In the genomic region with DNA sequence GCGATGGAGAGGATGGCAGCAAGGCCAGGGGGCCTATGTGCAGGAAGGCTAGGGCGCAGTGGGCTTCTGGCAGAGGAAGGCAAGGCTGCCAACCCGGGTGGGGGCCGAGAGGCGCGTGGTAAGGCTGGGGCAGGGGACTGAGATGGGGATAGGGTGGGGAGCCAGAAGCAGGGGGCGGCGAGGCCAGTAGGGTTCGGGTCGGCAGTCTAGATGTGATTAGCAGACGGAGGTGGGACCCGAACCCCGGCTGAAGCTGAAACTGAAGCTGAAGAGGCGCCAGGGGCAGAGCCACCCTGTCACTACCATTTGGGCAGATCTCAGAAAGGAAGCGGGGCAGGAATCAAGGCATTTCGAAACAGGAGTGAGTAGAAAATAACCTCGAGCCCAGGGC, we compare ENCODE assay signal across 8 cellular contexts. TPM values are rescaled to one million over a fixed set of nuclear protein-coding genes. Genes with fewer than 3 reads are reported as not detected.
DNase-seq lines count a peak whose midpoint lies in the region; ATAC-seq, FAIRE-seq and TF ChIP-seq lines count a peak whose summit lies in the region.

No MANE protein-coding gene starts in this region.

- H3K9me2 ChIP-seq in OCI-LY1 (ENCODE audit: low read depth, low read length) (no peaks in the 10 kb centered on the region), hepatocyte (replicated peaks; ENCODE audit: insufficient read depth) (no peaks in the 10 kb centered on the region)

- H4K20me1 ChIP-seq in OCI-LY1 (ENCODE audit: insufficient read depth, low read length) (no peaks in the 10 kb centered on the region), hepatocyte (ENCODE audit: insufficient read depth, poor library complexity, severe bottlenecking) (no peaks in the 10 kb centered on the region)

- H3K79me2 ChIP-seq in OCI-LY1 (ENCODE audit: insufficient read depth, low read length) (peaks cover 46% of the 10 kb centered on the region), hepatocyte (peaks cover 44% of the 10 kb centered on the region)

- DNase-seq in NCI-H82 (lab: John Stamatoyannopoulos, UW) (peak; percentile 51), NCI-H82 treated with DMSO at 0.1 percent for 48 hours (lab: John Stamatoyannopoulos, UW; ENCODE audit: unreplicated experiment) (no peak), adrenal gland (peak; percentile 21 to 65 (median 32)), hepatocyte (ENCODE audit: low spot score) (no peak), GM12892 (ENCODE audit: insufficient read length) (no peak)

- H2AFZ ChIP-seq in OCI-LY1 (ENCODE audit: low read length) (no peak overlapping the region), hepatocyte (peak overlapping the region; percentile 89)

- H3K27me3 ChIP-seq in OCI-LY1 (ENCODE audit: insufficient read depth, low read length), result no peaks in the 10 kb centered on the region
- no peaks in the 10 kb centered on the region for H3K27me3 ChIP-seq in adrenal gland
- no peaks in the 10 kb centered on the region for H3K27me3 ChIP-seq in hepatocyte
- no peaks in the 10 kb centered on the region for H3K27me3 ChIP-seq in skeletal muscle tissue (ENCODE audit: control insufficient read depth in 3 of 3, insufficient read depth in 3 of 3, low read length in 3 of 3)

- H3K9ac ChIP-seq in OCI-LY1 (ENCODE audit: low read length) (peak overlapping the region; percentile 88), skeletal muscle tissue (ENCODE audit: low read depth in 1 of 3, low read length in 3 of 3) (peak overlapping the region; percentile 75 to 88 (median 83))

- peak; percentile 10 for ATAC-seq in HG02840 (IDR thresholded peaks at IDR 0.05; ENCODE audit: low FRiP score, unreplicated experiment)

- H3K4me1 ChIP-seq in OCI-LY1 (ENCODE audit: insufficient read depth, low read length, severe bottlenecking) (peaks cover 46% of the 10 kb centered on the region), adrenal gland (replicated peaks in 1 of 2) (peaks cover 15 to 27% of the 10 kb centered on the region in 2 donors), hepatocyte (ENCODE audit: insufficient read depth) (peaks cover 24% of the 10 kb centered on the region), skeletal muscle tissue (ENCODE audit: control insufficient read depth in 3 of 3, insufficient read depth in 3 of 3, low read length in 3 of 3) (peaks cover 5 to 15% (median 8%) of the 10 kb centered on the region in 3 donors)

- H3K4me2 ChIP-seq in OCI-LY1 (ENCODE audit: low read length) (peak overlapping the region; percentile 73), hepatocyte (peak overlapping the region; percentile 96)

- H3K27ac ChIP-seq in OCI-LY1 (ENCODE audit: low read depth, low read length, poor library complexity, severe bottlenecking) (peak overlapping the region; percentile 80), adrenal gland (peak overlapping the region in 4 of 5 donors; percentile 29 to 89 (median 73)), hepatocyte (peak overlapping the region; percentile 85), skeletal muscle tissue (ENCODE audit: low read depth, low read length) (peak overlapping the region; percentile 31)

- 0 to 4% (median 2%) methylated on average over 14 to 17 of the region's 17 CpGs for WGBS in adrenal gland, 4 donors
- WGBS in hepatocyte (ENCODE audit: low lambda C conversion rate, missing lambda C conversion rate), result 11% methylated on average over 5 of the region's 17 CpGs

- peaks cover 8% of the 10 kb centered on the region; the same call in 1 of the 2 replicates for H3K36me3 ChIP-seq in OCI-LY1 (ENCODE audit: insufficient read depth, low read length)
- no peaks in the 10 kb centered on the region for H3K36me3 ChIP-seq in adrenal gland (replicated peaks in 1 of 2)
- no peaks in the 10 kb centered on the region for H3K36me3 ChIP-seq in hepatocyte (replicated peaks; ENCODE audit: insufficient read depth, low read depth)
- no peaks in the 10 kb centered on the region for H3K36me3 ChIP-seq in skeletal muscle tissue (ENCODE audit: control insufficient read depth in 3 of 3, insufficient read depth in 3 of 3, low read length in 3 of 3)

- H3K9me3 ChIP-seq in OCI-LY1 (ENCODE audit: low read length) (no peaks in the 10 kb centered on the region), adrenal gland (replicated peaks in 1 of 3) (no peaks in the 10 kb centered on the region), hepatocyte (ENCODE audit: low read depth) (no peaks in the 10 kb centered on the region), skeletal muscle tissue (ENCODE audit: control insufficient read depth in 3 of 3, low read length in 3 of 3) (no peaks in the 10 kb centered on the region)

- TF ChIP-seq POLR2A in adrenal gland (IDR thresholded peaks at IDR 0.05) (no peak), GM12892 (IDR thresholded peaks at IDR 0.05; ENCODE audit: low read depth, low read length) (no peak)

- H3F3A ChIP-seq in OCI-LY1 (ENCODE audit: insufficient read depth, low read length), result 0 out of 2 replicates have a peak, but pooled peaks cover 3% of the 10 kb centered on the region

- intact Hi-C loops in adrenal gland (cut with DNase I), result loop anchor here in 1 of 2 donors (10.0 kb wide), 1 partner anchor 52 kb away; a partner anchor contains a TSS

- no peak for FAIRE-seq in GM12892 (lab: Jason Lieb, UNC)

- H3K4me3 ChIP-seq in OCI-LY1 (ENCODE audit: low read depth, low read length, poor library complexity, severe bottlenecking), result peak overlapping the region; percentile 82
- peak overlapping the region; percentile 1 to 97 (median 28) for H3K4me3 ChIP-seq in adrenal gland
- H3K4me3 ChIP-seq in hepatocyte, result peak overlapping the region; percentile 88
- H3K4me3 ChIP-seq in skeletal muscle tissue (ENCODE audit: low read length in 3 of 3), result peak overlapping the region; percentile 91 to 96 (median 94)

- no peak for TF ChIP-seq CTCF in OCI-LY1 (IDR thresholded peaks at IDR 0.05; ENCODE audit: low read length)
- TF ChIP-seq CTCF in adrenal gland (IDR thresholded peaks at IDR 0.05), result no peak
- TF ChIP-seq CTCF in hepatocyte (IDR thresholded peaks at IDR 0.05; ENCODE audit: poor library complexity), result no peak

RNA-seq across cellular contexts. Expression of a gene that starts 0.5 kb away (rescaled TPM):
- total RNA-seq in adrenal gland (10 to 100 TPM; 15.3 to 22.8 (median 20.4) TPM), hepatocyte (15.8 and 16.0 TPM in 2 replicates), skeletal muscle tissue (3.7 TPM)
- polyA plus RNA-seq in adrenal gland (10 to 100 TPM in 1 of 3 donors, 1 to 10 TPM in 2; 4.8 to 17.1 (median 7.0) TPM), hepatocyte (4.0 and 4.2 TPM in 2 replicates)
- polyA plus RNA-seq in GM12892 (2012; ENCODE audit: missing spikeins), result 24.4 TPM

RNA-seq across cellular contexts. Expression of a gene that starts 0.8 kb away (rescaled TPM):
- total RNA-seq in adrenal gland, result 1 to 10 TPM in 7 of 8 donors, under 1 TPM in 1; 0.24 to 2.9 (median 1.5) TPM
- polyA plus RNA-seq in adrenal gland, result 1 to 10 TPM in 2 of 3 donors, under 1 TPM in 1; 0.51 to 2.0 (median 1.0) TPM
- total RNA-seq in hepatocyte, result 0.90 and 1.2 TPM in 2 replicates
- polyA plus RNA-seq in hepatocyte, result 0.51 and 2.2 TPM in 2 replicates
- total RNA-seq in skeletal muscle tissue, result not detected
- 1.2 TPM for polyA plus RNA-seq in GM12892 (2012; ENCODE audit: missing spikeins)

RNA-seq across cellular contexts. Expression of a gene that starts 46.9 kb away (rescaled TPM):
- total RNA-seq in adrenal gland (under 1 TPM in 5 of 8 donors, not detected in 3; 0.22 to 0.69 (median 0.35) TPM), hepatocyte (0.13 and 0.40 TPM in 2 replicates), skeletal muscle tissue (0.52 TPM)
- polyA plus RNA-seq in adrenal gland (under 1 TPM; 0.29 to 0.64 (median 0.57) TPM), hepatocyte (0.10 TPM in 1 of 2 replicates, not detected in the other)
- polyA plus RNA-seq in GM12892 (2012; ENCODE audit: missing spikeins), result 0.59 TPM

RNA-seq across cellular contexts. Expression of a gene that starts 55.5 kb away (rescaled TPM):
- total RNA-seq in adrenal gland (100 to 1,000 TPM in 1 of 8 donors, 10 to 100 TPM in 7; 25.3 to 154 (median 52.5) TPM), hepatocyte (34.7 and 37.6 TPM in 2 replicates), skeletal muscle tissue (25.1 TPM)
- polyA plus RNA-seq in adrenal gland (10 to 100 TPM; 28.7 to 74.0 (median 48.5) TPM), hepatocyte (23.5 and 23.9 TPM in 2 replicates)
- polyA plus RNA-seq in GM12892 (2012; ENCODE audit: missing spikeins), result 29.0 TPM

RNA-seq across cellular contexts. Expression of a gene that starts 55.7 kb away (rescaled TPM):
- 10 to 100 TPM; 14.0 to 48.8 (median 33.4) TPM for total RNA-seq in adrenal gland
- polyA plus RNA-seq in adrenal gland, result 10 to 100 TPM; 49.2 to 52.3 (median 51.0) TPM
- 13.7 and 21.1 TPM in 2 replicates for total RNA-seq in hepatocyte
- 28.7 and 39.3 TPM in 2 replicates for polyA plus RNA-seq in hepatocyte
- 14.6 TPM for total RNA-seq in skeletal muscle tissue
- 4.1 TPM for polyA plus RNA-seq in GM12892 (2012; ENCODE audit: missing spikeins)

Comparison
In these comparisons a context has a peak if more than half of its experiments do, and no peak if none do; other contexts are left out.
1. DNase-seq: peak in NCI-H82 (single experiment) and adrenal gland (7 of 7); none in NCI-H82 treated with DMSO at 0.1 percent for 48 hours (single experiment), hepatocyte (single experiment) and GM12892 (single experiment).
2. H3K27ac ChIP-seq: peak in every context shown above with its lines; median percentile 85 in hepatocyte; 80 in OCI-LY1; 73 in adrenal gland; 31 in skeletal muscle tissue.
3. H3K4me3 ChIP-seq: peak in every context shown above with its lines; median percentile 94 in skeletal muscle tissue; 88 in hepatocyte; 82 in OCI-LY1; 28 in adrenal gland.